Comparison of ENCODE assay signal across 8 cellular contexts in the genomic region with DNA sequence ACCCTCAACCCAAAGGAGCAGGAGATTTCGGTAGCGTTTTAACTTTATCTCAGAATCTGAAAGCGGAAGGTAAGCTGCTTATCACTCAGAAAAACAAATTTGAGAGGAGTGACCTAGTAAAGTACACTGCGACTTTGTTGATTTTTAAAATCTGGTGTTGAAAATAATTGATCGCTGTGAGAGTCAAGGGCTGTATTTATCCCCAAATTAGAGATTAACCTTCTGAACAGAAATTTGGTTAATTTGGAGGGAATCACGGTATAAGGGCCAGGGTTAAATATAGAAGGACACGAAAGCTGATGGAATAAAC. TPM values are rescaled to one million over a fixed set of nuclear protein-coding genes. Genes with fewer than 3 reads are reported as not detected.
DNase-seq lines count a peak whose midpoint lies in the region; ATAC-seq and TF ChIP-seq lines count a peak whose summit lies in the region.
"Had no signal": no experiment of that assay in that cellular context is flagged by ENCODE, and none has a peak within 500 bp of the region (broad histone marks: within the 10 kb centered on the region; RNA-seq: fewer than 3 reads in every experiment).

No MANE protein-coding gene starts in this region.

- DNase-seq in ascending aorta (ENCODE audit: low spot score in 2 of 2) (no peak), stomach (no peak)
- no peak for DNase-seq in activated CD4-positive, alpha-beta T cell treated with anti-CD3 and anti-CD28 coated beads, Interleukin-2, amount 50 U/mL, for 48 hours
- DNase-seq: NCI-H446 had no signal

- peaks cover 26% of the 10 kb centered on the region for H3K4me1 ChIP-seq in HUES48 (ENCODE audit: control insufficient read depth, insufficient read depth, low read length)
- peaks cover 0 to 3% of the 10 kb centered on the region in 2 donors for H3K4me1 ChIP-seq in ascending aorta
- peaks cover 0 to 26% (median 7%) of the 10 kb centered on the region in 4 donors for H3K4me1 ChIP-seq in stomach

- intact Hi-C loops in ascending aorta (cut with DNase I) (no loop called here), stomach (cut with DNase I; ENCODE audit: low total_unique reads) (no loop called here)

- peak overlapping the region; percentile 46 for H3K27ac ChIP-seq in HUES48 (ENCODE audit: low read depth, low read length)
- H3K27ac ChIP-seq in ascending aorta = peak overlapping the region in 1 of 2 donors; percentile 50
- H3K27ac ChIP-seq in layer of hippocampus (ENCODE audit: low read depth, low read length) = peak overlapping the region; percentile 24
- H3K27ac ChIP-seq in stomach = peak overlapping the region; percentile 16 to 78 (median 70)

- no peak for TF ChIP-seq CTCF in ascending aorta (IDR thresholded peaks at IDR 0.05)
- no peak for TF ChIP-seq CTCF in stomach (IDR thresholded peaks at IDR 0.05)

- TF ChIP-seq EP300 in stomach (IDR thresholded peaks at IDR 0.05) = no peak

- H3K27me3 ChIP-seq in HUES48 (ENCODE audit: control insufficient read depth, insufficient read depth, low read length) = peaks cover 7% of the 10 kb centered on the region; the same call in 1 of the 2 replicates
- H3K27me3 ChIP-seq in ascending aorta = no peaks in the 10 kb centered on the region
- H3K27me3 ChIP-seq in layer of hippocampus (ENCODE audit: control insufficient read depth, insufficient read depth, low read length) = no peaks in the 10 kb centered on the region
- peaks cover 5 to 28% (median 6%) of the 10 kb centered on the region in 3 donors for H3K27me3 ChIP-seq in stomach

- H3K36me3 ChIP-seq in HUES48 (ENCODE audit: control insufficient read depth, insufficient read depth, low read length) (no peaks in the 10 kb centered on the region), ascending aorta (no peaks in the 10 kb centered on the region), stomach (no peaks in the 10 kb centered on the region)

- H3K4me3 ChIP-seq in HUES48 (ENCODE audit: low read depth, low read length) (peak overlapping the region; percentile 46), ascending aorta (peak overlapping the region; percentile 39 to 59), stomach (peak overlapping the region in 3 of 4 donors; percentile 28 to 35 (median 30))

- H3K9ac ChIP-seq in HUES48 (ENCODE audit: low read depth, low read length) = no peak overlapping the region

- H3K9me3 ChIP-seq in HUES48 (ENCODE audit: control insufficient read depth, insufficient read depth, low read length) = no peaks in the 10 kb centered on the region
- H3K9me3 ChIP-seq in ascending aorta = no peaks in the 10 kb centered on the region
- no peaks in the 10 kb centered on the region for H3K9me3 ChIP-seq in stomach

- ATAC-seq in HG02870 (IDR thresholded peaks at IDR 0.05; ENCODE audit: unreplicated experiment) (no peak), HG03432 (IDR thresholded peaks at IDR 0.05; ENCODE audit: unreplicated experiment) (no peak)

- 4 to 22% (median 10%) methylated on average over 7 of the region's 7 CpGs for WGBS in stomach, 5 donors

- no peak for TF ChIP-seq POLR2A in stomach (IDR thresholded peaks at IDR 0.05)

RNA-seq across cellular contexts. Expression of a gene that starts 0.2 kb away (rescaled TPM):
- total RNA-seq in ascending aorta (4.4 TPM), stomach (10 to 100 TPM in 1 of 5 donors, 1 to 10 TPM in 3, not detected in 1; 2.7 to 22.3 (median 5.3) TPM)
- polyA plus RNA-seq in stomach = under 1 TPM; 0.35 to 0.68 (median 0.46) TPM
